11 cellular contexts compared by ENCODE assay signal in genomic region chr1:76494807-76495206, GRCh38.
DNase-seq lines count a peak whose midpoint lies in the region; ATAC-seq and TF ChIP-seq lines count a peak whose summit lies in the region.
"Had no signal": no experiment of that assay in that cellular context is flagged by ENCODE, and none has a peak within 500 bp of the region (broad histone marks: within the 10 kb centered on the region; RNA-seq: fewer than 3 reads in every experiment).

No MANE protein-coding gene starts in this region.

- no peak overlapping the region for H3K14ac ChIP-seq in IMR-90 (replicated peaks; ENCODE audit: low read depth, low read length)

- no peak for DNase-seq in activated naive CD4-positive, alpha-beta T cell treated with anti-CD3 and anti-CD28 coated beads, Interleukin-2, amount 10 ng/mL, durations not matched to agents 7 days and 5 days
- DNase-seq in activated naive CD4-positive, alpha-beta T cell (lab: John Stamatoyannopoulos, UW), result no peak
- peak; percentile 62 for DNase-seq in IMR-90
- no peak for DNase-seq in CD1c-positive myeloid dendritic cell (ENCODE audit: extremely low spot score)
- DNase-seq in superior temporal gyrus (ENCODE audit: extremely low spot score), result no peak
- no peak for DNase-seq in osteoblast (ENCODE audit: insufficient read length, low spot score, missing footprints)
- DNase-seq: GOT3, NCI-H2227 treated with DMSO at 0.1 percent for 48 hours had no signal

- H2BK15ac ChIP-seq in IMR-90 (ENCODE audit: low read depth, low read length), result no peak overlapping the region

- TF ChIP-seq POLR2A in IMR-90 (IDR thresholded peaks at IDR 0.05; ENCODE audit: low read depth, low read length), result no peak

- H3K9ac ChIP-seq in IMR-90 (ENCODE audit: low read depth, low read length), result no peak overlapping the region
- H3K9ac ChIP-seq: BLaER1 treated with 17β-estradiol and CSF1 and Interleukin-3, amounts not matched to agents 10 nM and 100 nM had no signal

- no peak overlapping the region for H3K4me2 ChIP-seq in IMR-90 (ENCODE audit: low read depth, low read length)
- no peak overlapping the region for H3K4me2 ChIP-seq in osteoblast (ENCODE audit: insufficient read depth, low read length)

- H3K23ac ChIP-seq in IMR-90 (ENCODE audit: low read depth, low read length), result no peak overlapping the region

- no peak overlapping the region for H4K91ac ChIP-seq in IMR-90 (ENCODE audit: insufficient read depth, low read depth, low read length)

- H3K27me3 ChIP-seq in IMR-90 (ENCODE audit: control insufficient read depth, insufficient read depth, low read length) (no peaks in the 10 kb centered on the region), osteoblast (ENCODE audit: insufficient read depth, low read length) (no peaks in the 10 kb centered on the region)
- H3K27me3 ChIP-seq: BLaER1 treated with 17β-estradiol and CSF1 and Interleukin-3, amounts not matched to agents 10 nM and 100 nM had no signal

- no peak overlapping the region for H3K56ac ChIP-seq in IMR-90 (ENCODE audit: extremely low read depth, insufficient read depth, low read length)

- H3K9me1 ChIP-seq in IMR-90 (ENCODE audit: insufficient read depth, low read length), result no peaks in the 10 kb centered on the region

- peak overlapping the region; percentile 55 for H3K27ac Mint-ChIP-seq in activated naive CD4-positive, alpha-beta T cell treated with anti-CD3 and anti-CD28 coated beads, Interleukin-2, amount 10 ng/mL, durations not matched to agents 7 days and 5 days
- peak overlapping the region; percentile 48 for H3K27ac Mint-ChIP-seq in stimulated activated memory B cell treated with anti-CD40 and anti-IgM and Interleukin-4, amounts not matched to agents 10 μg/mL and 1 μg/mL and 100 μg/mL, for 72 hours

- H2BK5ac ChIP-seq in IMR-90 (ENCODE audit: low read depth, low read length, poor library complexity, severe bottlenecking), result no peak overlapping the region

- no peak overlapping the region for H2BK20ac ChIP-seq in IMR-90 (ENCODE audit: low read depth, low read length)

- intact Hi-C loops in IMR-90 (cut with micrococcal nuclease), result no loop called here

- peak; percentile 94 for ATAC-seq in HG02623 (IDR thresholded peaks at IDR 0.05; ENCODE audit: unreplicated experiment)
- no peak for ATAC-seq in IMR-90 (ENCODE audit: low read depth)
- ATAC-seq in stimulated activated memory B cell treated with anti-CD40 and anti-IgM and Interleukin-4, amounts not matched to agents 10 μg/mL and 1 μg/mL and 100 μg/mL, for 72 hours, result peak; percentile 82

- H3K36me3 ChIP-seq in IMR-90 (ENCODE audit: control insufficient read depth, insufficient read depth, low read length), result no peaks in the 10 kb centered on the region
- no peaks in the 10 kb centered on the region for H3K36me3 ChIP-seq in osteoblast (ENCODE audit: insufficient read depth, low read length)
- H3K36me3 ChIP-seq: BLaER1 treated with 17β-estradiol and CSF1 and Interleukin-3, amounts not matched to agents 10 nM and 100 nM had no signal

- H3K79me1 ChIP-seq in IMR-90 (ENCODE audit: low read depth in 1 of 2, low read length in 2 of 2), result no peaks in the 10 kb centered on the region

- CTCF ChIA-PET in activated naive CD4-positive, alpha-beta T cell treated with anti-CD3 and anti-CD28 coated beads, Interleukin-2, amount 10 ng/mL, durations not matched to agents 7 days and 5 days (lab: Charles Lee), result interaction anchor here (0.6 kb wide), 1 partner anchor 602 kb away, joined by 4 read pairs; no protein-coding TSS in a partner anchor
- CTCF ChIA-PET in IMR-90 (lab: Yijun Ruan, JAX), result no interaction called here

- no peak overlapping the region for H2AK9ac ChIP-seq in IMR-90 (replicated peaks; ENCODE audit: low read depth, low read length, poor library complexity)

- H3K4me1 ChIP-seq in IMR-90 (ENCODE audit: control insufficient read depth, insufficient read depth, low read length) (no peaks in the 10 kb centered on the region), osteoblast (ENCODE audit: insufficient read depth, low read length) (no peaks in the 10 kb centered on the region)

- H2AFZ ChIP-seq in IMR-90 (replicated peaks; ENCODE audit: low read length, poor library complexity) (no peak overlapping the region), osteoblast (ENCODE audit: low read length) (no peak overlapping the region)

- H3K4ac ChIP-seq in IMR-90 (ENCODE audit: low read depth, low read length), result no peak overlapping the region

- no peak overlapping the region for H2BK120ac ChIP-seq in IMR-90 (ENCODE audit: low read depth, low read length)

- H4K5ac ChIP-seq in IMR-90 (ENCODE audit: low read depth, low read length), result no peak overlapping the region

- no peak overlapping the region for H3K4me3 ChIP-seq in IMR-90 (ENCODE audit: insufficient read depth, low read depth, low read length)
- H3K4me3 ChIP-seq in osteoblast (ENCODE audit: insufficient read depth, low read length), result no peak overlapping the region
- H3K4me3 ChIP-seq: BLaER1 treated with 17β-estradiol and CSF1 and Interleukin-3, amounts not matched to agents 10 nM and 100 nM had no signal

- H3K4me3 Mint-ChIP-seq in activated naive CD4-positive, alpha-beta T cell treated with anti-CD3 and anti-CD28 coated beads, Interleukin-2, amount 10 ng/mL, durations not matched to agents 7 days and 5 days, result no peak overlapping the region
- H3K4me3 Mint-ChIP-seq in stimulated activated memory B cell treated with anti-CD40 and anti-IgM and Interleukin-4, amounts not matched to agents 10 μg/mL and 1 μg/mL and 100 μg/mL, for 72 hours, result no peak overlapping the region

- no peaks in the 10 kb centered on the region for H3K9me3 Mint-ChIP-seq in activated naive CD4-positive, alpha-beta T cell treated with anti-CD3 and anti-CD28 coated beads, Interleukin-2, amount 10 ng/mL, durations not matched to agents 7 days and 5 days
- H3K9me3 Mint-ChIP-seq in stimulated activated memory B cell treated with anti-CD40 and anti-IgM and Interleukin-4, amounts not matched to agents 10 μg/mL and 1 μg/mL and 100 μg/mL, for 72 hours, result no peaks in the 10 kb centered on the region

- H3K4me1 Mint-ChIP-seq in activated naive CD4-positive, alpha-beta T cell treated with anti-CD3 and anti-CD28 coated beads, Interleukin-2, amount 10 ng/mL, durations not matched to agents 7 days and 5 days, result peaks cover 29% of the 10 kb centered on the region
- peaks cover 16% of the 10 kb centered on the region for H3K4me1 Mint-ChIP-seq in stimulated activated memory B cell treated with anti-CD40 and anti-IgM and Interleukin-4, amounts not matched to agents 10 μg/mL and 1 μg/mL and 100 μg/mL, for 72 hours

- H3K27ac ChIP-seq in IMR-90 (ENCODE audit: insufficient read depth, low read length) (no peak overlapping the region), osteoblast (ENCODE audit: low read depth, low read length) (no peak overlapping the region)
- H3K27ac ChIP-seq: BLaER1 treated with 17β-estradiol and CSF1 and Interleukin-3, amounts not matched to agents 10 nM and 100 nM had no signal

- H3K79me2 ChIP-seq in osteoblast (ENCODE audit: insufficient read depth, low read length), result no peaks in the 10 kb centered on the region

- H2AK5ac ChIP-seq in IMR-90 (ENCODE audit: low read depth, low read length), result no peak overlapping the region

- no peaks in the 10 kb centered on the region for H3K27me3 Mint-ChIP-seq in activated naive CD4-positive, alpha-beta T cell treated with anti-CD3 and anti-CD28 coated beads, Interleukin-2, amount 10 ng/mL, durations not matched to agents 7 days and 5 days
- H3K27me3 Mint-ChIP-seq in stimulated activated memory B cell treated with anti-CD40 and anti-IgM and Interleukin-4, amounts not matched to agents 10 μg/mL and 1 μg/mL and 100 μg/mL, for 72 hours, result no peaks in the 10 kb centered on the region

- in situ Hi-C loops in IMR-90 (cut with MboI; ENCODE audit: low sequenced_read_pairs), result no loop called here

- no peaks in the 10 kb centered on the region for H3K9me3 ChIP-seq in IMR-90 (ENCODE audit: control insufficient read depth, insufficient read depth, low read length)
- no peaks in the 10 kb centered on the region for H3K9me3 ChIP-seq in osteoblast (ENCODE audit: low read depth, low read length)
- H3K9me3 ChIP-seq: BLaER1 treated with 17β-estradiol and CSF1 and Interleukin-3, amounts not matched to agents 10 nM and 100 nM had no signal

- BruUV-seq in IMR-90 (replicated peaks; lab: Mats Ljungman, UMichigan), result no TSS peak

- H4K8ac ChIP-seq in IMR-90 (ENCODE audit: low read depth in 2 of 2, low read length in 2 of 2), result no peak overlapping the region

- no peaks in the 10 kb centered on the region for H3K36me3 Mint-ChIP-seq in activated naive CD4-positive, alpha-beta T cell treated with anti-CD3 and anti-CD28 coated beads, Interleukin-2, amount 10 ng/mL, durations not matched to agents 7 days and 5 days
- peaks cover 5% of the 10 kb centered on the region for H3K36me3 Mint-ChIP-seq in stimulated activated memory B cell treated with anti-CD40 and anti-IgM and Interleukin-4, amounts not matched to agents 10 μg/mL and 1 μg/mL and 100 μg/mL, for 72 hours

- TF ChIP-seq CTCF in IMR-90 (conservative IDR thresholded peaks at IDR 0.05; ENCODE audit: low read depth, low read length) (no peak), osteoblast (IDR thresholded peaks at IDR 0.05; ENCODE audit: extremely low read depth, low read depth, low read length) (no peak)

- no peak for TF ChIP-seq RAD21 in IMR-90 (IDR thresholded peaks at IDR 0.05; ENCODE audit: low read length)

- POLR2A ChIA-PET in IMR-90 (lab: Charles Lee; ENCODE audit: unreplicated experiment), result no interaction called here

- dilution Hi-C loops in IMR-90 (cut with HindIII; ENCODE audit: low sequenced_read_pairs, unreplicated experiment), result no loop called here

- no peak overlapping the region for H3K18ac ChIP-seq in IMR-90 (ENCODE audit: low read depth, low read length)

- H4K20me1 ChIP-seq in IMR-90 (ENCODE audit: insufficient read depth, low read length), result no peaks in the 10 kb centered on the region
- no peaks in the 10 kb centered on the region for H4K20me1 ChIP-seq in osteoblast (ENCODE audit: insufficient read depth, low read length)
- H4K20me1 ChIP-seq: BLaER1 treated with 17β-estradiol and CSF1 and Interleukin-3, amounts not matched to agents 10 nM and 100 nM had no signal

TF ChIP-seq in IMR-90, 13 proteins besides CTCF, POLR2A, EP300 and RAD21 (continues in another document):
- TF ChIP-seq MAZ (IDR thresholded peaks at IDR 0.05; ENCODE audit: borderline replicate concordance, low read depth, low read length) (no peak), CHD1 (IDR thresholded peaks at IDR 0.05; ENCODE audit: low read depth, low read length) (no peak), RCOR1 (IDR thresholded peaks at IDR 0.05; ENCODE audit: insufficient replicate concordance, low read length) (no peak), MXI1 (IDR thresholded peaks at IDR 0.05; ENCODE audit: borderline replicate concordance, low read depth, low read length) (no peak), FOS (IDR thresholded peaks at IDR 0.05; ENCODE audit: low read depth, low read length) (no peak)
